Comparison of ENCODE assay signal across 1 cellular context in genomic region chr5:176365663-176366574, GRCh38.
TF ChIP-seq lines count a peak whose summit lies in the region.

No MANE protein-coding gene starts in this region.

TF ChIP-seq in SK-N-SH treated with all-trans-retinoic acid at 6 μM for 48 hours, 23 proteins besides CTCF, POLR2A, EP300 and RAD21 (continued from another document):
- TF ChIP-seq, protein P1, sequence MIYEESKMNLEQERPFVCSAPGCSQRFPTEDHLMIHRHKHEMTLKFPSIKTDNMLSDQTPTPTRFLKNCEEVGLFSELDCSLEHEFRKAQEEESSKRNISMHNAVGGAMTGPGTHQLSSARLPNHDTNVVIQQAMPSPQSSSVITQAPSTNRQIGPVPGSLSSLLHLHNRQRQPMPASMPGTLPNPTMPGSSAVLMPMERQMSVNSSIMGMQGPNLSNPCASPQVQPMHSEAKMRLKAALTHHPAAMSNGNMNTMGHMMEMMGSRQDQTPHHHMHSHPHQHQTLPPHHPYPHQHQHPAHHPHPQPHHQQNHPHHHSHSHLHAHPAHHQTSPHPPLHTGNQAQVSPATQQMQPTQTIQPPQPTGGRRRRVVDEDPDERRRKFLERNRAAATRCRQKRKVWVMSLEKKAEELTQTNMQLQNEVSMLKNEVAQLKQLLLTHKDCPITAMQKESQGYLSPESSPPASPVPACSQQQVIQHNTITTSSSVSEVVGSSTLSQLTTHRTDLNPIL (CRISPR knock-in tag; IDR thresholded peaks at IDR 0.05; ENCODE audit: low read depth) = no peak
- TF ChIP-seq CSDC2 (CRISPR knock-in tag; IDR thresholded peaks at IDR 0.05) (no peak), ARNTL (CRISPR knock-in tag; IDR thresholded peaks at IDR 0.05; ENCODE audit: borderline replicate concordance, low read depth) (no peak), ZNF8 (CRISPR knock-in tag; IDR thresholded peaks at IDR 0.05) (no peak), TCF4 (CRISPR knock-in tag; IDR thresholded peaks at IDR 0.05; ENCODE audit: borderline replicate concordance) (no peak)
- TF ChIP-seq, protein P2, sequence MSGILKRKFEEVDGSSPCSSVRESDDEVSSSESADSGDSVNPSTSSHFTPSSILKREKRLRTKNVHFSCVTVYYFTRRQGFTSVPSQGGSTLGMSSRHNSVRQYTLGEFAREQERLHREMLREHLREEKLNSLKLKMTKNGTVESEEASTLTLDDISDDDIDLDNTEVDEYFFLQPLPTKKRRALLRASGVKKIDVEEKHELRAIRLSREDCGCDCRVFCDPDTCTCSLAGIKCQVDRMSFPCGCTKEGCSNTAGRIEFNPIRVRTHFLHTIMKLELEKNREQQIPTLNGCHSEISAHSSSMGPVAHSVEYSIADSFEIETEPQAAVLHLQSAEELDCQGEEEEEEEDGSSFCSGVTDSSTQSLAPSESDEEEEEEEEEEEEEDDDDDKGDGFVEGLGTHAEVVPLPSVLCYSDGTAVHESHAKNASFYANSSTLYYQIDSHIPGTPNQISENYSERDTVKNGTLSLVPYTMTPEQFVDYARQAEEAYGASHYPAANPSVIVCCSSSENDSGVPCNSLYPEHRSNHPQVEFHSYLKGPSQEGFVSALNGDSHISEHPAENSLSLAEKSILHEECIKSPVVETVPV (CRISPR knock-in tag; IDR thresholded peaks at IDR 0.05) = no peak
